15 cellular contexts compared by ENCODE assay signal in genomic region chr12:34401659-34402227, GRCh38.
DNase-seq lines count a peak whose midpoint lies in the region; ATAC-seq, FAIRE-seq and TF ChIP-seq lines count a peak whose summit lies in the region.
"Had no signal": no experiment of that assay in that cellular context is flagged by ENCODE, and none has a peak within 500 bp of the region (broad histone marks: within the 10 kb centered on the region; RNA-seq: fewer than 3 reads in every experiment).

No MANE protein-coding gene starts in this region.

- H3K4me3 ChIP-seq in body of pancreas (no peak overlapping the region), left lung (no peak overlapping the region), upper lobe of left lung (no peak overlapping the region), OCI-LY7 (ENCODE audit: low read depth, low read length, poor library complexity, severe bottlenecking) (no peak overlapping the region)
- H3K4me3 ChIP-seq: ascending aorta, skin epidermis had no signal

- peak; percentile 3 for DNase-seq in activated gamma-delta T cell treated with Interleukin-2 at 50 U/mL for 16 hours
- no peak for DNase-seq in activated gamma-delta T cell (lab: John Stamatoyannopoulos, UW)
- DNase-seq in body of pancreas, result peak in 3 of 4 donors; percentile 1 to 3 (median 2)
- peak; percentile 19 to 62 for DNase-seq in left lung
- peak; percentile 8 to 76 for DNase-seq in upper lobe of left lung
- DNase-seq in H54 (ENCODE audit: insufficient read length, low spot score), result no peak
- DNase-seq in GM19238 (ENCODE audit: insufficient read length, low spot score), result no peak
- no peak for DNase-seq in OCI-LY7 (ENCODE audit: low spot score)
- DNase-seq: activated CD4-positive, alpha-beta T cell treated with anti-CD3 and anti-CD28 coated beads, Interleukin-2, amount 50 U/mL, for 4 hours; DND-41; NCI-H187 treated with DMSO at 0.1 percent for 48 hours; trophoblast cell had no signal

- H3K27ac ChIP-seq in body of pancreas (no peak overlapping the region), left lung (no peak overlapping the region), upper lobe of left lung (no peak overlapping the region), OCI-LY7 (ENCODE audit: low read depth, low read length, poor library complexity, severe bottlenecking) (no peak overlapping the region)
- H3K27ac ChIP-seq: ascending aorta, skin epidermis had no signal

- H3K79me2 ChIP-seq in OCI-LY7 (ENCODE audit: insufficient read depth, low read depth, low read length), result no peaks in the 10 kb centered on the region

- H2AFZ ChIP-seq in OCI-LY7 (ENCODE audit: low read length), result no peak overlapping the region

- H3K9me2 ChIP-seq in OCI-LY7 (ENCODE audit: insufficient read depth, low read length), result no peaks in the 10 kb centered on the region

- TF ChIP-seq EP300 in upper lobe of left lung (IDR thresholded peaks at IDR 0.05), result no peak

- H3K4me2 ChIP-seq in OCI-LY7 (ENCODE audit: low read length), result no peak overlapping the region

- POLR2A ChIA-PET in OCI-LY7 (lab: Charles Lee), result no interaction called here

- no peaks in the 10 kb centered on the region for H3K36me3 ChIP-seq in body of pancreas (replicated peaks in 1 of 2; ENCODE audit: insufficient read depth in 1 of 2, low read depth in 2 of 2)
- no peaks in the 10 kb centered on the region for H3K36me3 ChIP-seq in left lung
- H3K36me3 ChIP-seq in upper lobe of left lung, result no peaks in the 10 kb centered on the region
- H3K36me3 ChIP-seq in OCI-LY7 (ENCODE audit: insufficient read depth, low read length), result no peaks in the 10 kb centered on the region
- H3K36me3 ChIP-seq: ascending aorta had no signal

- H3K27me3 ChIP-seq in body of pancreas (no peaks in the 10 kb centered on the region), left lung (no peaks in the 10 kb centered on the region), upper lobe of left lung (no peaks in the 10 kb centered on the region)
- H3K27me3 ChIP-seq: ascending aorta had no signal

- no peaks in the 10 kb centered on the region for H4K20me1 ChIP-seq in OCI-LY7 (ENCODE audit: insufficient read depth, low read length)

- WGBS in body of pancreas, 2 donors, result 32 to 42% methylated on average over 20 to 28 of the region's 28 CpGs
- WGBS in upper lobe of left lung, 2 donors, result 49 to 57% methylated on average over 24 to 28 of the region's 28 CpGs

- no peak for FAIRE-seq in H54 (lab: Jason Lieb, UNC)
- FAIRE-seq: endothelial cell of umbilical vein had no signal

- H3K4me1 ChIP-seq in body of pancreas, result no peaks in the 10 kb centered on the region
- no peaks in the 10 kb centered on the region for H3K4me1 ChIP-seq in left lung
- no peaks in the 10 kb centered on the region for H3K4me1 ChIP-seq in upper lobe of left lung
- no peaks in the 10 kb centered on the region for H3K4me1 ChIP-seq in OCI-LY7 (ENCODE audit: insufficient read depth, low read length, poor library complexity, severe bottlenecking)
- H3K4me1 ChIP-seq: ascending aorta had no signal

- TF ChIP-seq CTCF in body of pancreas (IDR thresholded peaks at IDR 0.05) (no peak), left lung (IDR thresholded peaks at IDR 0.05) (no peak), upper lobe of left lung (IDR thresholded peaks at IDR 0.05) (no peak), OCI-LY7 (conservative IDR thresholded peaks at IDR 0.05; ENCODE audit: low read length) (no peak)

- peaks cover 0 to 76% (median 0%) of the 10 kb centered on the region in 3 donors for H3K9me3 ChIP-seq in body of pancreas
- H3K9me3 ChIP-seq in left lung, result peaks cover 0 to 100% of the 10 kb centered on the region in 2 donors
- peaks cover 4 to 100% (median 33%) of the 10 kb centered on the region in 4 donors for H3K9me3 ChIP-seq in upper lobe of left lung
- H3K9me3 ChIP-seq in OCI-LY7 (ENCODE audit: low read length), result no peaks in the 10 kb centered on the region

- TF ChIP-seq POLR2A in body of pancreas (IDR thresholded peaks at IDR 0.05) (no peak), upper lobe of left lung (IDR thresholded peaks at IDR 0.05) (no peak), H54 (IDR thresholded peaks at IDR 0.05; ENCODE audit: low read depth, low read length) (no peak)

- intact Hi-C loops in body of pancreas (cut with DNase I), result no loop called here
- intact Hi-C loops in left lung (cut with DNase I), result no loop called here
- intact Hi-C loops in OCI-LY7 (cut with micrococcal nuclease; ENCODE audit: unreplicated experiment), result no loop called here

- no TSS peak for BruUV-seq in OCI-LY7 (replicated peaks; lab: Mats Ljungman, UMichigan)

- CTCF ChIA-PET in OCI-LY7 (lab: Charles Lee; ENCODE audit: unreplicated experiment), result no interaction called here

- ATAC-seq in body of pancreas (no peak), left lung (no peak), upper lobe of left lung (ENCODE audit: low FRiP score in 2 of 2) (no peak)

Comparison
In these comparisons a context has a peak if more than half of its experiments do, and no peak if none do; other contexts are left out.
1. DNase-seq: peak in activated gamma-delta T cell treated with Interleukin-2 at 50 U/mL for 16 hours (single experiment), body of pancreas (3 of 4), left lung (2 of 2) and upper lobe of left lung (2 of 2); none in activated gamma-delta T cell (single experiment), H54 (single experiment), GM19238 (single experiment) and OCI-LY7 (single experiment).